10 cellular contexts compared by ENCODE assay signal in genomic region chrX:48899078-48899410, GRCh38. TPM values are rescaled to one million over a fixed set of nuclear protein-coding genes. Genes with fewer than 3 reads are reported as not detected.
DNase-seq lines count a peak whose midpoint lies in the region; ATAC-seq and TF ChIP-seq lines count a peak whose summit lies in the region.
"Had no signal": no experiment of that assay in that cellular context is flagged by ENCODE, and none has a peak within 500 bp of the region (broad histone marks: within the 10 kb centered on the region; RNA-seq: fewer than 3 reads in every experiment).

No MANE protein-coding gene starts in this region.

- no peak for ATAC-seq in activated T-helper 17 cell treated with anti-CD3 and anti-CD28 coated beads, Interleukin-2, amount 50 U/mL, for 72 hours (replicated peaks)

- WGBS in stomach, 5 donors = 37 to 71% (median 58%) methylated on average over 6 to 8 of the region's 8 CpGs

- no peaks in the 10 kb centered on the region for H3K9me3 Mint-ChIP-seq in activated T-helper 17 cell treated with anti-CD3 and anti-CD28 coated beads, Interleukin-2, amount 50 U/mL, for 72 hours
- H3K9me3 Mint-ChIP-seq in nephron progenitor cell = peaks cover 48% of the 10 kb centered on the region

- H3K27ac ChIP-seq in stomach = no peak overlapping the region

- H3K4me1 Mint-ChIP-seq in activated T-helper 17 cell treated with anti-CD3 and anti-CD28 coated beads, Interleukin-2, amount 50 U/mL, for 72 hours = peaks cover 6% of the 10 kb centered on the region
- peaks cover 28% of the 10 kb centered on the region for H3K4me1 Mint-ChIP-seq in nephron progenitor cell

- H3K36me3 Mint-ChIP-seq in activated T-helper 17 cell treated with anti-CD3 and anti-CD28 coated beads, Interleukin-2, amount 50 U/mL, for 72 hours (ENCODE audit: low read depth) = peaks cover 62% of the 10 kb centered on the region
- H3K36me3 Mint-ChIP-seq in nephron progenitor cell (ENCODE audit: low read depth) = peaks cover 35% of the 10 kb centered on the region

- peaks cover 16 to 48% (median 39%) of the 10 kb centered on the region in 4 donors for H3K36me3 ChIP-seq in stomach

- H3K4me3 ChIP-seq in HFF-Myc (replicated peaks; ENCODE audit: low read depth, low read length) (peak overlapping the region; percentile 83), stomach (peak overlapping the region in 1 of 4 donors; percentile 69)

- DNase-seq in NCI-H524 (lab: John Stamatoyannopoulos, UW) (peak; percentile 10 to 25), NCI-H524 treated with DMSO at 0.1 percent for 48 hours (lab: John Stamatoyannopoulos, UW) (no peak), HFF-Myc (ENCODE audit: extremely low read depth, low read depth) (no peak), nephron progenitor cell (no peak), stomach (no peak), COLO829 (ENCODE audit: low spot score) (no peak), MV-4-11 (lab: John Stamatoyannopoulos, UW) (no peak)
- DNase-seq: DMS79, thyroid gland had no signal

- no peak for TF ChIP-seq POLR2A in stomach (IDR thresholded peaks at IDR 0.05)

- peak overlapping the region; percentile 85 for H3K4me3 Mint-ChIP-seq in activated T-helper 17 cell treated with anti-CD3 and anti-CD28 coated beads, Interleukin-2, amount 50 U/mL, for 72 hours
- H3K4me3 Mint-ChIP-seq in nephron progenitor cell = peak overlapping the region; percentile 38

- H3K27ac Mint-ChIP-seq in activated T-helper 17 cell treated with anti-CD3 and anti-CD28 coated beads, Interleukin-2, amount 50 U/mL, for 72 hours = no peak overlapping the region
- H3K27ac Mint-ChIP-seq in nephron progenitor cell = no peak overlapping the region

- TF ChIP-seq CTCF in HFF-Myc (IDR thresholded peaks at IDR 0.05; ENCODE audit: low read depth, low read length, missing control alignments) (no peak), nephron progenitor cell (IDR thresholded peaks at IDR 0.05) (no peak), stomach (IDR thresholded peaks at IDR 0.05) (no peak)

- H3K9me3 ChIP-seq in stomach = peaks cover 0 to 15% (median 0%) of the 10 kb centered on the region in 4 donors
- H3K9me3 ChIP-seq: thyroid gland had no signal

- H3K4me1 ChIP-seq in stomach = peaks cover 15 to 22% (median 20%) of the 10 kb centered on the region in 4 donors

- no peaks in the 10 kb centered on the region for H3K27me3 ChIP-seq in stomach
- H3K27me3 ChIP-seq: thyroid gland had no signal

- no peaks in the 10 kb centered on the region for H3K27me3 Mint-ChIP-seq in activated T-helper 17 cell treated with anti-CD3 and anti-CD28 coated beads, Interleukin-2, amount 50 U/mL, for 72 hours
- H3K27me3 Mint-ChIP-seq in nephron progenitor cell (ENCODE audit: low read depth, poor library complexity) = peaks cover 3% of the 10 kb centered on the region

- no peak for TF ChIP-seq EP300 in stomach (IDR thresholded peaks at IDR 0.05)

- intact Hi-C loops in stomach (cut with DNase I; ENCODE audit: low total_unique reads) = no loop called here

RNA-seq across cellular contexts. Expression of gene PQBP1, which starts 1.3 kb away (rescaled TPM):
- 10 to 100 TPM; 62.6 to 95.7 TPM for total RNA-seq in activated T-helper 17 cell treated with anti-CD3 and anti-CD28 coated beads, Interleukin-2, amount 50 U/mL, for 72 hours
- 100 to 1,000 TPM in 1 of 5 donors, 10 to 100 TPM in 3, 1 to 10 TPM in 1; 4.7 to 148 (median 58.9) TPM for total RNA-seq in stomach
- polyA plus RNA-seq in stomach = 100 to 1,000 TPM; 106 to 133 (median 118) TPM

RNA-seq across cellular contexts. Expression of gene TIMM17B, which starts 1.5 kb away (rescaled TPM):
- total RNA-seq in activated T-helper 17 cell treated with anti-CD3 and anti-CD28 coated beads, Interleukin-2, amount 50 U/mL, for 72 hours = 10 to 100 TPM; 54.4 to 66.3 TPM
- 10 to 100 TPM in 3 of 5 donors, 1 to 10 TPM in 2; 2.9 to 24.1 (median 14.3) TPM for total RNA-seq in stomach
- polyA plus RNA-seq in stomach = 10 to 100 TPM; 43.4 to 77.2 (median 50.8) TPM

RNA-seq across cellular contexts. Expression of gene SLC35A2, which starts 12.4 kb away (rescaled TPM):
- total RNA-seq in activated T-helper 17 cell treated with anti-CD3 and anti-CD28 coated beads, Interleukin-2, amount 50 U/mL, for 72 hours = 10 to 100 TPM; 24.6 to 32.8 TPM
- 10 to 100 TPM in 3 of 5 donors, 1 to 10 TPM in 1, not detected in 1; 4.3 to 25.4 (median 14.5) TPM for total RNA-seq in stomach
- 10 to 100 TPM in 1 of 3 donors, 1 to 10 TPM in 2; 6.9 to 12.3 (median 10.0) TPM for polyA plus RNA-seq in stomach

RNA-seq across cellular contexts. Expression of gene PIM2, which starts 19.8 kb away (rescaled TPM):
- total RNA-seq in activated T-helper 17 cell treated with anti-CD3 and anti-CD28 coated beads, Interleukin-2, amount 50 U/mL, for 72 hours = 100 to 1,000 TPM; 350 to 648 TPM
- total RNA-seq in stomach = 10 to 100 TPM in 2 of 5 donors, 1 to 10 TPM in 3; 1.2 to 33.2 (median 9.6) TPM
- 10 to 100 TPM in 2 of 3 donors, 1 to 10 TPM in 1; 7.3 to 12.7 (median 10.3) TPM for polyA plus RNA-seq in stomach

RNA-seq across cellular contexts. Expression of gene OTUD5, which starts 58.4 kb away (rescaled TPM):
- 100 to 1,000 TPM in 1 of 2 donors, 10 to 100 TPM in 1; 67.1 to 111 TPM for total RNA-seq in activated T-helper 17 cell treated with anti-CD3 and anti-CD28 coated beads, Interleukin-2, amount 50 U/mL, for 72 hours
- total RNA-seq in stomach = 100 to 1,000 TPM in 1 of 5 donors, 10 to 100 TPM in 4; 16.1 to 163 (median 18.1) TPM
- 10 to 100 TPM; 23.0 to 26.4 (median 25.5) TPM for polyA plus RNA-seq in stomach

Comparison
In these comparisons a context has a peak if more than half of its experiments do, and no peak if none do; other contexts are left out.
1. DNase-seq: peak in NCI-H524 (2 of 2); none in NCI-H524 treated with DMSO at 0.1 percent for 48 hours (single experiment), HFF-Myc (single experiment), nephron progenitor cell (single experiment), stomach (single experiment), COLO829 (single experiment) and MV-4-11 (single experiment).